ENCODE assay signal across 27 cellular contexts in genomic region chr10:44763331-44763730, GRCh38.
DNase-seq lines count a peak whose midpoint lies in the region; TF ChIP-seq lines count a peak whose summit lies in the region.
"Had no signal": no experiment of that assay in that cellular context is flagged by ENCODE, and none has a peak within 500 bp of the region (broad histone marks: within the 10 kb centered on the region; RNA-seq: fewer than 3 reads in every experiment).

No MANE protein-coding gene starts in this region.

- H3K4me3 ChIP-seq in esophagus muscularis mucosa (no peak overlapping the region), adrenal gland (no peak overlapping the region)
- H3K4me3 ChIP-seq: A549; BLaER1; BLaER1 treated with 17β-estradiol and CSF1 and Interleukin-3, amounts not matched to agents 10 nM and 100 nM had no signal

- intact Hi-C loops in esophagus muscularis mucosa (cut with DNase I) (no loop called here), adrenal gland (cut with DNase I) (no loop called here)

- H3K4me1 ChIP-seq in esophagus muscularis mucosa (no peaks in the 10 kb centered on the region), adrenal gland (replicated peaks in 1 of 2) (no peaks in the 10 kb centered on the region)
- H3K4me1 ChIP-seq: A549, BE2C, Caco-2 had no signal

- H3K27ac ChIP-seq in esophagus muscularis mucosa (replicated peaks in 1 of 4), result no peak overlapping the region
- no peak overlapping the region for H3K27ac ChIP-seq in adrenal gland
- H3K27ac ChIP-seq: 22Rv1; A549; BLaER1; BLaER1 treated with 17β-estradiol and CSF1 and Interleukin-3, amounts not matched to agents 10 nM and 100 nM; C4-2B had no signal

- TF ChIP-seq CTCF in esophagus muscularis mucosa (IDR thresholded peaks at IDR 0.05), result no peak
- TF ChIP-seq CTCF in adrenal gland (IDR thresholded peaks at IDR 0.05), result no peak

- TF ChIP-seq POLR2A in esophagus muscularis mucosa (IDR thresholded peaks at IDR 0.05; ENCODE audit: low read depth) (no peak), adrenal gland (IDR thresholded peaks at IDR 0.05) (no peak)

- H3K36me3 ChIP-seq in esophagus muscularis mucosa, result no peaks in the 10 kb centered on the region
- no peaks in the 10 kb centered on the region for H3K36me3 ChIP-seq in adrenal gland (replicated peaks in 1 of 2)
- H3K36me3 ChIP-seq: BE2C; BLaER1; BLaER1 treated with 17β-estradiol and CSF1 and Interleukin-3, amounts not matched to agents 10 nM and 100 nM had no signal

- WGBS in esophagus muscularis mucosa, result 90% methylated on average over 3 of the region's 3 CpGs
- 66 to 83% (median 73%) methylated on average over 3 of the region's 3 CpGs for WGBS in adrenal gland, 4 donors

- no peaks in the 10 kb centered on the region for H3K9me3 ChIP-seq in esophagus muscularis mucosa
- H3K9me3 ChIP-seq in adrenal gland (replicated peaks in 1 of 3), result no peaks in the 10 kb centered on the region
- H3K9me3 ChIP-seq: A549; BE2C; BLaER1; BLaER1 treated with 17β-estradiol and CSF1 and Interleukin-3, amounts not matched to agents 10 nM and 100 nM; Caco-2 had no signal

- peak; percentile 68 for DNase-seq in esophagus muscularis mucosa (ENCODE audit: extremely low spot score)
- DNase-seq in adrenal gland, result no peak
- DNase-seq: 8988T; ACHN; AML-193; BE2C; C1 segment of cervical spinal cord; Caco-2; Calu3; CD4-positive, alpha-beta memory T cell; CD4-positive, alpha-beta T cell; CD4-positive, CD25-positive, alpha-beta regulatory T cell; CD8-positive, alpha-beta memory T cell; CD8-positive, alpha-beta T cell; COR-L47; DMS 273 treated with DMSO at 0.1 percent for 48 hours; DMS153; DMS53; DMS79; DMS79 treated with DMSO at 0.1 percent for 48 hours; DND-41; EL had no signal

- no peaks in the 10 kb centered on the region for H3K27me3 ChIP-seq in esophagus muscularis mucosa
- H3K27me3 ChIP-seq in adrenal gland, result no peaks in the 10 kb centered on the region
- H3K27me3 ChIP-seq: BE2C; BLaER1; BLaER1 treated with 17β-estradiol and CSF1 and Interleukin-3, amounts not matched to agents 10 nM and 100 nM had no signal

- TF ChIP-seq EP300 in esophagus muscularis mucosa (IDR thresholded peaks at IDR 0.05), result no peak
